1 cellular context compared by ENCODE assay signal in the genomic region with DNA sequence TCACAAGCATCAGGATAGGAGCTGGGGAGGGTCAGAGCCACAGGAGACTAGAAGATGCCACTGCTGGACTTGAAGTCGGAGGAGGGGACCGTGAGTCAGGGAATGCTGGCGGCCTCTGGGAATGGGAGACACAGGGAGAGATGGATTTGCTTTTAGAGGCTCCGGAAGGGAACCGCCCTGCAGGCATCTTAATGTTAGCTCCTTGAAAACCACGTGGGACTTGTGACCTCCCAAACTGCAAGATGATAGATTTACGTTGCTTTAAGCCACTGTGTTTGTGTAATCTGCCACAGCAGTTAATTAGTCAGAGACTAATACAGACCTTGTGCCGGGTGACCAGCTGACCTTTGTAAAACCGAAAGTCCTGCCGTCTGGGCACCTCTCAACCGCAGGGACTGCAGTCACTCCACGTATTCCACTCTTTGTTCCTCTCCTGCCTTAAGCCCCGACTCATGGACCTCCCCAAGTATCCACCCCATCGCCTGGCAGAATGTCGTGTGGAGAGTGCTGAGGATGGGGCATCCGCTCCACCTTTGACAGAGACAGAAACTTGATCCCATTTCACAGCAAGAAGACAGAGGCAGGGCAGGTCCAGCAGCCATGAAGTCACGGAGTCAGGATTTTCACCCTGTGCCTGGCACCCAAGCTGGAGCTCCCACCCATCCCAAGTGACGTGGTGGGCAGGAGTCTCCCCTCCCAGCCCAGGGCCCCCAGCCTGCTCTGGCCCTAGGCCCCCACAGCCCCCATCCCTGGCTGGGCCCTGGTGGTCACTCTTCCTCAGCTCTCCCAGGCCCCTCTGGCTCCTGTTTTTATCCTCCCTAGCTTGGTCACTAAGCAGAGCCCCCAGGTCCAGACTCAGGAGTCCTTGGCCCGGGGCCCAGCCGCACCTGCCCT.
A peak's percentile ranks its signal among the peaks of the same experiment; 100 is the strongest.
TF ChIP-seq lines count a peak whose summit lies in the region.

No MANE protein-coding gene starts in this region.

TF ChIP-seq in K562, 482 proteins besides CTCF, POLR2A, EP300 and RAD21 (continued from another document and continues in another):
- TF ChIP-seq ZBTB40 (IDR thresholded peaks at IDR 0.05): no peak
- TF ChIP-seq ZBTB40 (CRISPR knock-in tag; IDR thresholded peaks at IDR 0.05): no peak
- no peak for TF ChIP-seq SMARCA5 (IDR thresholded peaks at IDR 0.05)
- no peak for TF ChIP-seq TRIM25 (IDR thresholded peaks at IDR 0.05; ENCODE audit: borderline replicate concordance)
- no peak for TF ChIP-seq MITF (IDR thresholded peaks at IDR 0.05)
- no peak for TF ChIP-seq ZNF695 (CRISPR knock-in tag; IDR thresholded peaks at IDR 0.05)
- TF ChIP-seq IRF1 (CRISPR knock-in tag; IDR thresholded peaks at IDR 0.05; ENCODE audit: borderline replicate concordance): no peak
- TF ChIP-seq, protein P1, sequence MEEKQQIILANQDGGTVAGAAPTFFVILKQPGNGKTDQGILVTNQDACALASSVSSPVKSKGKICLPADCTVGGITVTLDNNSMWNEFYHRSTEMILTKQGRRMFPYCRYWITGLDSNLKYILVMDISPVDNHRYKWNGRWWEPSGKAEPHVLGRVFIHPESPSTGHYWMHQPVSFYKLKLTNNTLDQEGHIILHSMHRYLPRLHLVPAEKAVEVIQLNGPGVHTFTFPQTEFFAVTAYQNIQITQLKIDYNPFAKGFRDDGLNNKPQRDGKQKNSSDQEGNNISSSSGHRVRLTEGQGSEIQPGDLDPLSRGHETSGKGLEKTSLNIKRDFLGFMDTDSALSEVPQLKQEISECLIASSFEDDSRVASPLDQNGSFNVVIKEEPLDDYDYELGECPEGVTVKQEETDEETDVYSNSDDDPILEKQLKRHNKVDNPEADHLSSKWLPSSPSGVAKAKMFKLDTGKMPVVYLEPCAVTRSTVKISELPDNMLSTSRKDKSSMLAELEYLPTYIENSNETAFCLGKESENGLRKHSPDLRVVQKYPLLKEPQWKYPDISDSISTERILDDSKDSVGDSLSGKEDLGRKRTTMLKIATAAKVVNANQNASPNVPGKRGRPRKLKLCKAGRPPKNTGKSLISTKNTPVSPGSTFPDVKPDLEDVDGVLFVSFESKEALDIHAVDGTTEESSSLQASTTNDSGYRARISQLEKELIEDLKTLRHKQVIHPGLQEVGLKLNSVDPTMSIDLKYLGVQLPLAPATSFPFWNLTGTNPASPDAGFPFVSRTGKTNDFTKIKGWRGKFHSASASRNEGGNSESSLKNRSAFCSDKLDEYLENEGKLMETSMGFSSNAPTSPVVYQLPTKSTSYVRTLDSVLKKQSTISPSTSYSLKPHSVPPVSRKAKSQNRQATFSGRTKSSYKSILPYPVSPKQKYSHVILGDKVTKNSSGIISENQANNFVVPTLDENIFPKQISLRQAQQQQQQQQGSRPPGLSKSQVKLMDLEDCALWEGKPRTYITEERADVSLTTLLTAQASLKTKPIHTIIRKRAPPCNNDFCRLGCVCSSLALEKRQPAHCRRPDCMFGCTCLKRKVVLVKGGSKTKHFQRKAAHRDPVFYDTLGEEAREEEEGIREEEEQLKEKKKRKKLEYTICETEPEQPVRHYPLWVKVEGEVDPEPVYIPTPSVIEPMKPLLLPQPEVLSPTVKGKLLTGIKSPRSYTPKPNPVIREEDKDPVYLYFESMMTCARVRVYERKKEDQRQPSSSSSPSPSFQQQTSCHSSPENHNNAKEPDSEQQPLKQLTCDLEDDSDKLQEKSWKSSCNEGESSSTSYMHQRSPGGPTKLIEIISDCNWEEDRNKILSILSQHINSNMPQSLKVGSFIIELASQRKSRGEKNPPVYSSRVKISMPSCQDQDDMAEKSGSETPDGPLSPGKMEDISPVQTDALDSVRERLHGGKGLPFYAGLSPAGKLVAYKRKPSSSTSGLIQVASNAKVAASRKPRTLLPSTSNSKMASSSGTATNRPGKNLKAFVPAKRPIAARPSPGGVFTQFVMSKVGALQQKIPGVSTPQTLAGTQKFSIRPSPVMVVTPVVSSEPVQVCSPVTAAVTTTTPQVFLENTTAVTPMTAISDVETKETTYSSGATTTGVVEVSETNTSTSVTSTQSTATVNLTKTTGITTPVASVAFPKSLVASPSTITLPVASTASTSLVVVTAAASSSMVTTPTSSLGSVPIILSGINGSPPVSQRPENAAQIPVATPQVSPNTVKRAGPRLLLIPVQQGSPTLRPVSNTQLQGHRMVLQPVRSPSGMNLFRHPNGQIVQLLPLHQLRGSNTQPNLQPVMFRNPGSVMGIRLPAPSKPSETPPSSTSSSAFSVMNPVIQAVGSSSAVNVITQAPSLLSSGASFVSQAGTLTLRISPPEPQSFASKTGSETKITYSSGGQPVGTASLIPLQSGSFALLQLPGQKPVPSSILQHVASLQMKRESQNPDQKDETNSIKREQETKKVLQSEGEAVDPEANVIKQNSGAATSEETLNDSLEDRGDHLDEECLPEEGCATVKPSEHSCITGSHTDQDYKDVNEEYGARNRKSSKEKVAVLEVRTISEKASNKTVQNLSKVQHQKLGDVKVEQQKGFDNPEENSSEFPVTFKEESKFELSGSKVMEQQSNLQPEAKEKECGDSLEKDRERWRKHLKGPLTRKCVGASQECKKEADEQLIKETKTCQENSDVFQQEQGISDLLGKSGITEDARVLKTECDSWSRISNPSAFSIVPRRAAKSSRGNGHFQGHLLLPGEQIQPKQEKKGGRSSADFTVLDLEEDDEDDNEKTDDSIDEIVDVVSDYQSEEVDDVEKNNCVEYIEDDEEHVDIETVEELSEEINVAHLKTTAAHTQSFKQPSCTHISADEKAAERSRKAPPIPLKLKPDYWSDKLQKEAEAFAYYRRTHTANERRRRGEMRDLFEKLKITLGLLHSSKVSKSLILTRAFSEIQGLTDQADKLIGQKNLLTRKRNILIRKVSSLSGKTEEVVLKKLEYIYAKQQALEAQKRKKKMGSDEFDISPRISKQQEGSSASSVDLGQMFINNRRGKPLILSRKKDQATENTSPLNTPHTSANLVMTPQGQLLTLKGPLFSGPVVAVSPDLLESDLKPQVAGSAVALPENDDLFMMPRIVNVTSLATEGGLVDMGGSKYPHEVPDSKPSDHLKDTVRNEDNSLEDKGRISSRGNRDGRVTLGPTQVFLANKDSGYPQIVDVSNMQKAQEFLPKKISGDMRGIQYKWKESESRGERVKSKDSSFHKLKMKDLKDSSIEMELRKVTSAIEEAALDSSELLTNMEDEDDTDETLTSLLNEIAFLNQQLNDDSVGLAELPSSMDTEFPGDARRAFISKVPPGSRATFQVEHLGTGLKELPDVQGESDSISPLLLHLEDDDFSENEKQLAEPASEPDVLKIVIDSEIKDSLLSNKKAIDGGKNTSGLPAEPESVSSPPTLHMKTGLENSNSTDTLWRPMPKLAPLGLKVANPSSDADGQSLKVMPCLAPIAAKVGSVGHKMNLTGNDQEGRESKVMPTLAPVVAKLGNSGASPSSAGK (IDR thresholded peaks at IDR 0.05): no peak
- no peak for TF ChIP-seq FOXM1 (IDR thresholded peaks at IDR 0.05; ENCODE audit: low read depth)
- TF ChIP-seq FOXM1 (CRISPR knock-in tag; IDR thresholded peaks at IDR 0.05; ENCODE audit: low read depth): no peak
- no peak for TF ChIP-seq ZNF76 (CRISPR knock-in tag; IDR thresholded peaks at IDR 0.05; ENCODE audit: borderline replicate concordance)
- TF ChIP-seq, protein P2, sequence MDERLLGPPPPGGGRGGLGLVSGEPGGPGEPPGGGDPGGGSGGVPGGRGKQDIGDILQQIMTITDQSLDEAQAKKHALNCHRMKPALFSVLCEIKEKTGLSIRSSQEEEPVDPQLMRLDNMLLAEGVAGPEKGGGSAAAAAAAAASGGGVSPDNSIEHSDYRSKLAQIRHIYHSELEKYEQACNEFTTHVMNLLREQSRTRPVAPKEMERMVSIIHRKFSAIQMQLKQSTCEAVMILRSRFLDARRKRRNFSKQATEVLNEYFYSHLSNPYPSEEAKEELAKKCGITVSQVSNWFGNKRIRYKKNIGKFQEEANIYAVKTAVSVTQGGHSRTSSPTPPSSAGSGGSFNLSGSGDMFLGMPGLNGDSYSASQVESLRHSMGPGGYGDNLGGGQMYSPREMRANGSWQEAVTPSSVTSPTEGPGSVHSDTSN (CRISPR knock-in tag; IDR thresholded peaks at IDR 0.05; ENCODE audit: low read depth): no peak
- TF ChIP-seq, protein P2 (tag; conservative IDR thresholded peaks at IDR 0.05; ENCODE audit: low read depth): peak; percentile 94
- peak; percentile 46; the same call in 1 of the 2 replicates for TF ChIP-seq TEAD4 (IDR thresholded peaks at IDR 0.05; ENCODE audit: low read length)
- no peak for TF ChIP-seq TEAD4 (CRISPR knock-in tag; IDR thresholded peaks at IDR 0.05; ENCODE audit: borderline replicate concordance)
- no peak for TF ChIP-seq PHF8 (IDR thresholded peaks at IDR 0.05; ENCODE audit: borderline replicate concordance, low read length)
